In genomic region chr6:140052757-140053729, GRCh38 we compare ENCODE assay signal across 11 cellular contexts.
DNase-seq lines count a peak whose midpoint lies in the region; ATAC-seq and TF ChIP-seq lines count a peak whose summit lies in the region.
"Had no signal": no experiment of that assay in that cellular context is flagged by ENCODE, and none has a peak within 500 bp of the region (broad histone marks: within the 10 kb centered on the region; RNA-seq: fewer than 3 reads in every experiment).

No MANE protein-coding gene starts in this region.

- H3K36me3 ChIP-seq in cardiac muscle cell: no peaks in the 10 kb centered on the region
- no peaks in the 10 kb centered on the region for H3K36me3 ChIP-seq in OCI-LY7 (ENCODE audit: insufficient read depth, low read length)
- H3K36me3 ChIP-seq in thyroid gland: no peaks in the 10 kb centered on the region
- H3K36me3 ChIP-seq: neutrophil had no signal

- BruUV-seq in OCI-LY7 (replicated peaks; lab: Mats Ljungman, UMichigan): no TSS peak

- H3K4me2 ChIP-seq in OCI-LY7 (ENCODE audit: low read length): no peak overlapping the region

- no peaks in the 10 kb centered on the region for H3K9me2 ChIP-seq in OCI-LY7 (ENCODE audit: insufficient read depth, low read length)

- no peak overlapping the region for H2AFZ ChIP-seq in OCI-LY7 (ENCODE audit: low read length)

- POLR2A ChIA-PET in OCI-LY7 (lab: Charles Lee): interaction anchor here (0.7 to 1.3 kb wide), 3 partner anchors 11 to 649 kb away, joined by 3 to 8 read pairs (median 4); no protein-coding TSS in a partner anchor

- H3K27me3 ChIP-seq in cardiac muscle cell: no peaks in the 10 kb centered on the region
- H3K27me3 ChIP-seq in thyroid gland: no peaks in the 10 kb centered on the region
- H3K27me3 ChIP-seq: neutrophil had no signal

- WGBS in thyroid gland, 2 donors: 92 to 94% methylated on average over 6 of the region's 6 CpGs

- CTCF ChIA-PET in OCI-LY7 (lab: Charles Lee; ENCODE audit: unreplicated experiment): no interaction called here

- TF ChIP-seq POLR2A in thyroid gland (IDR thresholded peaks at IDR 0.05): no peak

- DNase-seq in cardiac muscle cell (ENCODE audit: low read depth in 1 of 2, low spot score in 1 of 2) (peak; percentile 26 to 61), Right ventricle myocardium inferior (ENCODE audit: missing footprints) (no peak), OCI-LY7 (ENCODE audit: low spot score) (peak; percentile 4), fibroblast of mammary gland (ENCODE audit: low read depth) (peak; percentile 76), thyroid gland (peak in 1 of 2 donors; percentile 13), SHP77 (lab: John Stamatoyannopoulos, UW) (no peak), activated gamma-delta T cell (lab: John Stamatoyannopoulos, UW) (no peak)
- DNase-seq: CD8-positive, alpha-beta memory T cell; RPMI8226 had no signal

- peaks cover 11% of the 10 kb centered on the region for H3K4me1 ChIP-seq in cardiac muscle cell (ENCODE audit: low read depth)
- H3K4me1 ChIP-seq in OCI-LY7 (ENCODE audit: insufficient read depth, low read length, poor library complexity, severe bottlenecking): no peaks in the 10 kb centered on the region
- H3K4me1 ChIP-seq in thyroid gland: peaks cover 0 to 6% of the 10 kb centered on the region in 2 donors

- intact Hi-C loops in Right ventricle myocardium inferior (cut with DNase I): no loop called here
- intact Hi-C loops in OCI-LY7 (cut with micrococcal nuclease; ENCODE audit: unreplicated experiment): no loop called here
- intact Hi-C loops in thyroid gland (cut with DNase I): no loop called here

- H3K9me3 ChIP-seq in cardiac muscle cell (ENCODE audit: low read depth) (no peaks in the 10 kb centered on the region), OCI-LY7 (ENCODE audit: low read length) (no peaks in the 10 kb centered on the region), thyroid gland (no peaks in the 10 kb centered on the region)
- H3K9me3 ChIP-seq: neutrophil had no signal

- H3K79me2 ChIP-seq in OCI-LY7 (ENCODE audit: insufficient read depth, low read depth, low read length): no peaks in the 10 kb centered on the region

- H3K27ac ChIP-seq in cardiac muscle cell (no peak overlapping the region), OCI-LY7 (ENCODE audit: low read depth, low read length, poor library complexity, severe bottlenecking) (no peak overlapping the region), thyroid gland (no peak overlapping the region)
- H3K27ac ChIP-seq: neutrophil had no signal

- ATAC-seq in Right ventricle myocardium inferior (no peak), HG02623 (IDR thresholded peaks at IDR 0.05; ENCODE audit: unreplicated experiment) (no peak)

- no peaks in the 10 kb centered on the region for H4K20me1 ChIP-seq in OCI-LY7 (ENCODE audit: insufficient read depth, low read length)

- H3K4me3 ChIP-seq in cardiac muscle cell (no peak overlapping the region), OCI-LY7 (ENCODE audit: low read depth, low read length, poor library complexity, severe bottlenecking) (no peak overlapping the region), fibroblast of mammary gland (ENCODE audit: control insufficient read depth, low read depth, low read length) (no peak overlapping the region), thyroid gland (replicated peaks in 1 of 3) (no peak overlapping the region)

- TF ChIP-seq CTCF in cardiac muscle cell (IDR thresholded peaks at IDR 0.05; ENCODE audit: low read depth, low read length): peak; percentile 51
- peak; percentile 65 for TF ChIP-seq CTCF in OCI-LY7 (conservative IDR thresholded peaks at IDR 0.05; ENCODE audit: low read length)
- TF ChIP-seq CTCF in fibroblast of mammary gland (conservative IDR thresholded peaks at IDR 0.05; ENCODE audit: control insufficient read depth, insufficient read depth, low read depth, low read length): peak; percentile 50
- peak in 4 of 6 experiments; percentile 24 to 32 (median 25) for TF ChIP-seq CTCF in thyroid gland (IDR thresholded peaks at IDR 0.05)

Comparison
In these comparisons a context has a peak if more than half of its experiments do, and no peak if none do; other contexts are left out.
1. DNase-seq: peak in cardiac muscle cell (2 of 2), OCI-LY7 (single experiment) and fibroblast of mammary gland (single experiment); none in Right ventricle myocardium inferior (single experiment), SHP77 (0 of 2) and activated gamma-delta T cell (single experiment).
2. Peak in every context shown above with its lines, with median percentiles within 50 percentile points of each other: CTCF ChIP-seq.